ENCODE assay signal across 8 cellular contexts in the genomic region with DNA sequence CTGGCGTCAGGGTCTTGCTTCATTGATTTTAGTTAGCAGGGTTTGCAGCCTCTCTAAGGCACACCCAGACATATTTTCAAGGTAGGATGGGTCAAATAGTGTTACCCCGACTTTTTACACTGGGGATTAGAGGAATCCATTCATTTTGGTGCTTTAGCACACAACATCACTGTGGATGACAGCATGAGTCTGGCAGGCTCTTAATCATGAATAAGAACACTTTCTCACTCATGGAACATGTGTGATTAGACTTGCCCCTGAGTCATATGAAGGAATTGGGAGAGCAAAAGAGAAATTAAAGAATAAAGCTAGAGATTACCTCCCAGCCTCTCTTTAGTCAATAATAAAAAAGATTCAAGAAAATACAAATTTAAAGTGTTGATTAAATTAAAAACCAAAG.
"Had no signal": no experiment of that assay in that cellular context is flagged by ENCODE, and none has a peak within 500 bp of the region (broad histone marks: within the 10 kb centered on the region; RNA-seq: fewer than 3 reads in every experiment).

No MANE protein-coding gene starts in this region.

- ATAC-seq: lower lobe of right lung, T-helper 17 cell had no signal

- DNase-seq: activated CD4-positive, alpha-beta T cell treated with anti-CD3 and anti-CD28 coated beads, Interleukin-2, amount 50 U/mL, for 1 hour; activated naive CD4-positive, alpha-beta T cell treated with anti-CD3 and anti-CD28 coated beads, Interleukin-2, amount 50 U/mL, for 16 hours; activated T-cell treated with anti-CD3 and anti-CD28 coated beads for 4 hours; lower lobe of right lung; naive B cell; stimulated activated CD4-positive, alpha-beta T cell treated with anti-CD3 and anti-CD28 coated beads, Interleukin-4, amount 100 ng/mL, for 24 hours; T-helper 17 cell; thyroid gland had no signal

- H3K4me3 ChIP-seq: lower lobe of right lung, thyroid gland had no signal
